2 cellular contexts compared by ENCODE assay signal in genomic region chr9:101353683-101354082, GRCh38.
A peak's percentile ranks its signal among the peaks of the same experiment; 100 is the strongest.
TF ChIP-seq lines count a peak whose summit lies in the region.

No MANE protein-coding gene starts in this region.

TF ChIP-seq in A549, 52 proteins besides CTCF, POLR2A, EP300 and RAD21:
- TF ChIP-seq MYC (IDR thresholded peaks at IDR 0.05; ENCODE audit: borderline replicate concordance, low read length), result no peak
- TF ChIP-seq CBX2 (IDR thresholded peaks at IDR 0.05; ENCODE audit: borderline replicate concordance, low read depth), result no peak
- no peak for TF ChIP-seq USF2 (IDR thresholded peaks at IDR 0.05)
- TF ChIP-seq POLR2AphosphoS2 (conservative IDR thresholded peaks at IDR 0.05; ENCODE audit: low read length), result no peak
- TF ChIP-seq CBX8 (IDR thresholded peaks at IDR 0.05), result no peak
- no peak for TF ChIP-seq ZSCAN20 (CRISPR knock-in tag; IDR thresholded peaks at IDR 0.05)
- no peak for TF ChIP-seq RARB (CRISPR knock-in tag; IDR thresholded peaks at IDR 0.05)
- no peak for TF ChIP-seq MAX (IDR thresholded peaks at IDR 0.05)
- no peak; the same call in 1 of the 2 replicates for TF ChIP-seq E2F6 (IDR thresholded peaks at IDR 0.05; ENCODE audit: borderline replicate concordance, low read depth)
- TF ChIP-seq RNF2 (IDR thresholded peaks at IDR 0.05; ENCODE audit: borderline replicate concordance, low read depth), result no peak
- no peak for TF ChIP-seq PBX3 (IDR thresholded peaks at IDR 0.05)
- TF ChIP-seq KDM1A (IDR thresholded peaks at IDR 0.05; ENCODE audit: low read depth), result no peak

TF ChIP-seq in HepG2, 621 proteins besides CTCF, POLR2A, EP300 and RAD21 (continues in another document):
- TF ChIP-seq FOXC1 (CRISPR knock-in tag; IDR thresholded peaks at IDR 0.05; ENCODE audit: borderline replicate concordance) (no peak), ZBTB42 (CRISPR knock-in tag; IDR thresholded peaks at IDR 0.05) (no peak), GLI4 (CRISPR knock-in tag; IDR thresholded peaks at IDR 0.05; ENCODE audit: borderline replicate concordance) (no peak), RARA (CRISPR knock-in tag; IDR thresholded peaks at IDR 0.05) (peak; percentile 47), KIAA2018 (CRISPR knock-in tag; IDR thresholded peaks at IDR 0.05; ENCODE audit: borderline replicate concordance) (no peak), ZNF367 (CRISPR knock-in tag; IDR thresholded peaks at IDR 0.05; ENCODE audit: borderline replicate concordance) (no peak), ZNF878 (CRISPR knock-in tag; IDR thresholded peaks at IDR 0.05) (peak; percentile 85; the same call in 1 of the 2 replicates), FOXK1 (CRISPR knock-in tag; IDR thresholded peaks at IDR 0.05; ENCODE audit: borderline replicate concordance, low read depth) (no peak), CEBPG (CRISPR knock-in tag; IDR thresholded peaks at IDR 0.05) (0 out of 2 replicates have a peak, but pooled peaks have one; percentile 4), STAT5B (CRISPR knock-in tag; IDR thresholded peaks at IDR 0.05) (no peak), CENPX (CRISPR knock-in tag; IDR thresholded peaks at IDR 0.05) (no peak), GPN1 (CRISPR knock-in tag; IDR thresholded peaks at IDR 0.05; ENCODE audit: borderline replicate concordance) (no peak), ZFAT (CRISPR knock-in tag; conservative IDR thresholded peaks at IDR 0.05) (no peak), ZNF720 (CRISPR knock-in tag; IDR thresholded peaks at IDR 0.05) (no peak), JDP2 (CRISPR knock-in tag; IDR thresholded peaks at IDR 0.05; ENCODE audit: borderline replicate concordance) (no peak), RXRB (CRISPR knock-in tag; IDR thresholded peaks at IDR 0.05; ENCODE audit: borderline replicate concordance) (peak; percentile 45; the same call in 1 of the 2 replicates), ELF3 (CRISPR knock-in tag; IDR thresholded peaks at IDR 0.05) (peak; percentile 40), CEBPZ (IDR thresholded peaks at IDR 0.05; ENCODE audit: low read length) (no peak), IKZF4 (CRISPR knock-in tag; IDR thresholded peaks at IDR 0.05; ENCODE audit: borderline replicate concordance, low read depth, not compliant biosample characterization) (no peak), REL (CRISPR knock-in tag; conservative IDR thresholded peaks at IDR 0.05) (no peak), ZNF850 (CRISPR knock-in tag; conservative IDR thresholded peaks at IDR 0.05) (no peak), MEF2D (CRISPR knock-in tag; IDR thresholded peaks at IDR 0.05) (0 out of 2 replicates have a peak, but pooled peaks have one; percentile 6), ZNF800 (CRISPR knock-in tag; IDR thresholded peaks at IDR 0.05) (no peak), MED1 (CRISPR knock-in tag; IDR thresholded peaks at IDR 0.05) (peak; percentile 55; the same call in 1 of the 2 replicates), HNRNPL (IDR thresholded peaks at IDR 0.05; ENCODE audit: low read depth, low read length) (no peak), FOXA1 (IDR thresholded peaks at IDR 0.05) (no peak), FOXA1 (CRISPR knock-in tag; IDR thresholded peaks at IDR 0.05) (no peak), ZNF512 (CRISPR knock-in tag; IDR thresholded peaks at IDR 0.05) (no peak), SUZ12 (IDR thresholded peaks at IDR 0.05; ENCODE audit: low read depth, low read length) (no peak), POLR2AphosphoS2 (IDR thresholded peaks at IDR 0.05; ENCODE audit: low read depth, low read length) (no peak), ZBTB26 (CRISPR knock-in tag; IDR thresholded peaks at IDR 0.05; ENCODE audit: borderline replicate concordance) (peak; percentile 83), THRA (CRISPR knock-in tag; IDR thresholded peaks at IDR 0.05; ENCODE audit: borderline replicate concordance) (no peak), ZIK1 (CRISPR knock-in tag; IDR thresholded peaks at IDR 0.05; ENCODE audit: borderline replicate concordance, low read depth) (no peak), MEIS1 (CRISPR knock-in tag; IDR thresholded peaks at IDR 0.05; ENCODE audit: borderline replicate concordance) (no peak), JUND (CRISPR knock-in tag; IDR thresholded peaks at IDR 0.05) (no peak), YEATS4 (CRISPR knock-in tag; IDR thresholded peaks at IDR 0.05; ENCODE audit: borderline replicate concordance) (no peak), FOXJ3 (CRISPR knock-in tag; IDR thresholded peaks at IDR 0.05; ENCODE audit: borderline replicate concordance) (no peak), EZH2 (conservative IDR thresholded peaks at IDR 0.05; ENCODE audit: low read depth, low read length) (no peak), ZNF253 (CRISPR knock-in tag; IDR thresholded peaks at IDR 0.05; ENCODE audit: borderline replicate concordance) (no peak), NR2F1 (CRISPR knock-in tag; IDR thresholded peaks at IDR 0.05) (0 out of 4 replicates have a peak, but pooled peaks of 1 of the 2 experiments have one; percentile 9), ARHGAP35 (CRISPR knock-in tag; IDR thresholded peaks at IDR 0.05; ENCODE audit: borderline replicate concordance) (no peak), SOX6 (IDR thresholded peaks at IDR 0.05) (no peak), SOX6 (CRISPR knock-in tag; IDR thresholded peaks at IDR 0.05) (0 out of 2 replicates have a peak, but pooled peaks have one; percentile 8), LBX2 (CRISPR knock-in tag; IDR thresholded peaks at IDR 0.05; ENCODE audit: borderline replicate concordance) (no peak), PCBP1 (IDR thresholded peaks at IDR 0.05; ENCODE audit: borderline replicate concordance, low read depth, low read length) (no peak), NFE2L1 (CRISPR knock-in tag; IDR thresholded peaks at IDR 0.05; ENCODE audit: borderline replicate concordance) (no peak)
